8 cellular contexts compared by ENCODE assay signal in genomic region chr15:35519536-35520149, GRCh38. TPM values are rescaled to one million over a fixed set of nuclear protein-coding genes. Genes with fewer than 3 reads are reported as not detected.
DNase-seq lines count a peak whose midpoint lies in the region; ATAC-seq, FAIRE-seq and TF ChIP-seq lines count a peak whose summit lies in the region.

No MANE protein-coding gene starts in this region.

- no peaks in the 10 kb centered on the region for H3K27me3 ChIP-seq in Loucy (ENCODE audit: insufficient read depth, low read length, poor library complexity, severe bottlenecking)

- H3K4me1 ChIP-seq in Loucy (ENCODE audit: insufficient read depth, low read length, poor library complexity, severe bottlenecking) = no peaks in the 10 kb centered on the region

- no peak overlapping the region for H3K4me2 ChIP-seq in Loucy (ENCODE audit: low read depth, low read length, poor library complexity, severe bottlenecking)

- H3K79me2 ChIP-seq in Loucy (ENCODE audit: insufficient read depth, low read length) = no peaks in the 10 kb centered on the region

- H2AFZ ChIP-seq in Loucy (ENCODE audit: low read length) = no peak overlapping the region

- peak; percentile 85 for TF ChIP-seq CTCF in Loucy (conservative IDR thresholded peaks at IDR 0.05; ENCODE audit: low read length)

- H4K20me1 ChIP-seq in Loucy (ENCODE audit: insufficient read depth, low read length, poor library complexity, severe bottlenecking) = no peaks in the 10 kb centered on the region

- peak; percentile 36 for FAIRE-seq in frontal cortex (lab: Jason Lieb, UNC)

- H3K4me3 ChIP-seq in Loucy (ENCODE audit: low read length, poor library complexity, severe bottlenecking) = no peak overlapping the region

- H3F3A ChIP-seq in Loucy (ENCODE audit: low read depth) = no peaks in the 10 kb centered on the region

- H3K9me3 ChIP-seq in Loucy (ENCODE audit: insufficient read depth, low read depth, low read length) = no peaks in the 10 kb centered on the region

- DNase-seq in DMS 273 treated with DMSO at 0.1 percent for 48 hours (lab: John Stamatoyannopoulos, UW) (peak; percentile 1), SKM-1 (lab: John Stamatoyannopoulos, UW; ENCODE audit: unreplicated experiment) (peak; percentile 3), frontal cortex (ENCODE audit: low spot score in 2 of 2) (no peak), pulmonary artery endothelial cell (ENCODE audit: low read depth, low spot score) (peak; percentile 17), HK-2 (ENCODE audit: unreplicated experiment) (no peak)
- no peak for DNase-seq in NK-92 treated with Interleukin-12 subunit alpha and Interleukin-12 subunit beta, amount 100 ng/mL, for 24 hours (lab: John Stamatoyannopoulos, UW)

- ATAC-seq in GM21423 (IDR thresholded peaks at IDR 0.05; ENCODE audit: unreplicated experiment) = peak; percentile 75

- no peaks in the 10 kb centered on the region for H3K9me2 ChIP-seq in Loucy (replicated peaks; ENCODE audit: low read depth, low read length)

- no peaks in the 10 kb centered on the region for H3K36me3 ChIP-seq in Loucy (ENCODE audit: insufficient read depth, low read length)

- H3K9ac ChIP-seq in Loucy (ENCODE audit: low read depth, low read length, poor library complexity, severe bottlenecking) = no peak overlapping the region

RNA-seq across cellular contexts. Expression of gene DPH6, which starts 26.3 kb away (rescaled TPM):
- total RNA-seq in frontal cortex (9.0 TPM), pulmonary artery endothelial cell (10.0 and 15.4 TPM in 2 replicates)

Comparison
In these comparisons a context has a peak if more than half of its experiments do, and no peak if none do; other contexts are left out.
1. DNase-seq: peak in DMS 273 treated with DMSO at 0.1 percent for 48 hours (single experiment), SKM-1 (single experiment) and pulmonary artery endothelial cell (single experiment); none in frontal cortex (0 of 2), HK-2 (single experiment) and NK-92 treated with Interleukin-12 subunit alpha and Interleukin-12 subunit beta, amount 100 ng/mL, for 24 hours (single experiment).